In genomic region chr2:26033270-26033768, GRCh38 we compare ENCODE assay signal across 8 cellular contexts. TPM values are rescaled to one million over a fixed set of nuclear protein-coding genes. Genes with fewer than 3 reads are reported as not detected.
DNase-seq lines count a peak whose midpoint lies in the region; ATAC-seq and TF ChIP-seq lines count a peak whose summit lies in the region.

No MANE protein-coding gene starts in this region.

- H3K9me3 Mint-ChIP-seq in activated CD4-positive, alpha-beta memory T cell treated with anti-CD3 and anti-CD28 coated beads, Interleukin-2, amount 10 ng/mL, durations not matched to agents 7 days and 5 days: no peaks in the 10 kb centered on the region
- H3K9me3 Mint-ChIP-seq in neural crest cell: no peaks in the 10 kb centered on the region

- H3K27me3 ChIP-seq in BJ (ENCODE audit: control insufficient read depth, insufficient read depth, low read length): no peaks in the 10 kb centered on the region

- H3K4me3 ChIP-seq in BJ (ENCODE audit: low read depth, low read length) (peak overlapping the region; percentile 86), foreskin fibroblast (ENCODE audit: low read depth in 1 of 2, low read length in 2 of 2) (peak overlapping the region; percentile 90 to 99)

- peaks cover 33% of the 10 kb centered on the region for H3K4me1 Mint-ChIP-seq in activated CD4-positive, alpha-beta memory T cell treated with anti-CD3 and anti-CD28 coated beads, Interleukin-2, amount 10 ng/mL, durations not matched to agents 7 days and 5 days
- peaks cover 26% of the 10 kb centered on the region for H3K4me1 Mint-ChIP-seq in neural crest cell

- POLR2A ChIA-PET in BJ (lab: Charles Lee): no interaction called here
- POLR2A ChIA-PET in activated CD4-positive, alpha-beta memory T cell treated with anti-CD3 and anti-CD28 coated beads, Interleukin-2, amount 10 ng/mL, durations not matched to agents 7 days and 5 days (lab: Charles Lee): interaction anchor here (0.5 to 5.6 kb wide), 26 partner anchors 8 to 1650 kb away, joined by 3 to 171 read pairs (median 8); partner anchors contain the start of genes ASXL2, HADHA, HADHB and KIF3C

- TF ChIP-seq CTCF in BJ (IDR thresholded peaks at IDR 0.05; ENCODE audit: insufficient read depth, low read depth, low read length) (no peak), foreskin fibroblast (IDR thresholded peaks at IDR 0.05; ENCODE audit: low read depth, low read length) (no peak), neural crest cell (conservative IDR thresholded peaks at IDR 0.05) (no peak)

- ATAC-seq in GM18909 (IDR thresholded peaks at IDR 0.05; ENCODE audit: poor library complexity, unreplicated experiment) (peak; percentile 5), HG03196 (IDR thresholded peaks at IDR 0.05; ENCODE audit: unreplicated experiment) (peak; percentile 23)

- H3K27me3 Mint-ChIP-seq in activated CD4-positive, alpha-beta memory T cell treated with anti-CD3 and anti-CD28 coated beads, Interleukin-2, amount 10 ng/mL, durations not matched to agents 7 days and 5 days: no peaks in the 10 kb centered on the region
- no peaks in the 10 kb centered on the region for H3K27me3 Mint-ChIP-seq in neural crest cell (ENCODE audit: low read depth)

- peak overlapping the region; percentile 93 for H3K27ac Mint-ChIP-seq in activated CD4-positive, alpha-beta memory T cell treated with anti-CD3 and anti-CD28 coated beads, Interleukin-2, amount 10 ng/mL, durations not matched to agents 7 days and 5 days
- H3K27ac Mint-ChIP-seq in neural crest cell (ENCODE audit: unreplicated experiment): peak overlapping the region; percentile 98

- peaks cover 24% of the 10 kb centered on the region for H3K36me3 Mint-ChIP-seq in activated CD4-positive, alpha-beta memory T cell treated with anti-CD3 and anti-CD28 coated beads, Interleukin-2, amount 10 ng/mL, durations not matched to agents 7 days and 5 days (ENCODE audit: low read depth)
- H3K36me3 Mint-ChIP-seq in neural crest cell (ENCODE audit: low read depth): no peaks in the 10 kb centered on the region

- CTCF ChIA-PET in BJ (lab: Yijun Ruan, JAX): interaction anchor here (0.7 to 1.6 kb wide), 3 partner anchors 38 to 82 kb away, joined by 3 to 4 read pairs (median 4); no protein-coding TSS in a partner anchor
- CTCF ChIA-PET in activated CD4-positive, alpha-beta memory T cell treated with anti-CD3 and anti-CD28 coated beads, Interleukin-2, amount 10 ng/mL, durations not matched to agents 7 days and 5 days (lab: Charles Lee): interaction anchor here (1.3 to 3.2 kb wide), 7 partner anchors 15 to 112 kb away, joined by 3 to 13 read pairs (median 7); no protein-coding TSS in a partner anchor

- DNase-seq in BJ (ENCODE audit: low read depth) (peak; percentile 29), NCI-H2196 (lab: John Stamatoyannopoulos, UW; ENCODE audit: unreplicated experiment) (peak; percentile 92), foreskin fibroblast (peak; percentile 73 to 88), neural crest cell (ENCODE audit: low read depth, low spot score) (no peak), inferior parietal cortex (ENCODE audit: extremely low spot score) (no peak)
- no peak for DNase-seq in activated CD4-positive, alpha-beta memory T cell treated with anti-CD3 and anti-CD28 coated beads, Interleukin-2, amount 10 ng/mL, durations not matched to agents 7 days and 5 days

- H3K36me3 ChIP-seq in BJ (ENCODE audit: control insufficient read depth, insufficient read depth, low read length): no peaks in the 10 kb centered on the region

- peak overlapping the region; percentile 87 for H3K4me3 Mint-ChIP-seq in activated CD4-positive, alpha-beta memory T cell treated with anti-CD3 and anti-CD28 coated beads, Interleukin-2, amount 10 ng/mL, durations not matched to agents 7 days and 5 days
- H3K4me3 Mint-ChIP-seq in neural crest cell: peak overlapping the region; percentile 96

RNA-seq across cellular contexts. Expression of gene RAB10, which starts 0.6 kb away (rescaled TPM):
- polyA plus RNA-seq in BJ (2011; rRNA removed): 50.5 and 98.1 TPM in 2 replicates
- polyA minus RNA-seq in BJ (2011; rRNA and poly(A)+ RNA removed): 28.5 and 29.7 TPM in 2 replicates
- 100 to 1,000 TPM; 116 to 117 TPM for total RNA-seq in activated CD4-positive, alpha-beta memory T cell treated with anti-CD3 and anti-CD28 coated beads, Interleukin-2, amount 10 ng/mL, durations not matched to agents 7 days and 5 days
- 112 and 113 TPM in 2 replicates for total RNA-seq in neural crest cell

RNA-seq across cellular contexts. Expression of gene KIF3C, which starts 51.0 kb away (rescaled TPM):
- polyA plus RNA-seq in BJ (2011; rRNA removed): 6.6 and 7.0 TPM in 2 replicates
- polyA minus RNA-seq in BJ (2011; rRNA and poly(A)+ RNA removed): 8.4 and 9.1 TPM in 2 replicates
- 10 to 100 TPM; 10.3 to 10.7 TPM for total RNA-seq in activated CD4-positive, alpha-beta memory T cell treated with anti-CD3 and anti-CD28 coated beads, Interleukin-2, amount 10 ng/mL, durations not matched to agents 7 days and 5 days
- 50.9 and 56.2 TPM in 2 replicates for total RNA-seq in neural crest cell

Comparison
In these comparisons a context has a peak if more than half of its experiments do, and no peak if none do; other contexts are left out.
1. DNase-seq: peak in BJ (single experiment), NCI-H2196 (single experiment) and foreskin fibroblast (2 of 2); none in activated CD4-positive, alpha-beta memory T cell treated with anti-CD3 and anti-CD28 coated beads, Interleukin-2, amount 10 ng/mL, durations not matched to agents 7 days and 5 days (single experiment), neural crest cell (single experiment) and inferior parietal cortex (single experiment).